9 cellular contexts compared by ENCODE assay signal in the genomic region with DNA sequence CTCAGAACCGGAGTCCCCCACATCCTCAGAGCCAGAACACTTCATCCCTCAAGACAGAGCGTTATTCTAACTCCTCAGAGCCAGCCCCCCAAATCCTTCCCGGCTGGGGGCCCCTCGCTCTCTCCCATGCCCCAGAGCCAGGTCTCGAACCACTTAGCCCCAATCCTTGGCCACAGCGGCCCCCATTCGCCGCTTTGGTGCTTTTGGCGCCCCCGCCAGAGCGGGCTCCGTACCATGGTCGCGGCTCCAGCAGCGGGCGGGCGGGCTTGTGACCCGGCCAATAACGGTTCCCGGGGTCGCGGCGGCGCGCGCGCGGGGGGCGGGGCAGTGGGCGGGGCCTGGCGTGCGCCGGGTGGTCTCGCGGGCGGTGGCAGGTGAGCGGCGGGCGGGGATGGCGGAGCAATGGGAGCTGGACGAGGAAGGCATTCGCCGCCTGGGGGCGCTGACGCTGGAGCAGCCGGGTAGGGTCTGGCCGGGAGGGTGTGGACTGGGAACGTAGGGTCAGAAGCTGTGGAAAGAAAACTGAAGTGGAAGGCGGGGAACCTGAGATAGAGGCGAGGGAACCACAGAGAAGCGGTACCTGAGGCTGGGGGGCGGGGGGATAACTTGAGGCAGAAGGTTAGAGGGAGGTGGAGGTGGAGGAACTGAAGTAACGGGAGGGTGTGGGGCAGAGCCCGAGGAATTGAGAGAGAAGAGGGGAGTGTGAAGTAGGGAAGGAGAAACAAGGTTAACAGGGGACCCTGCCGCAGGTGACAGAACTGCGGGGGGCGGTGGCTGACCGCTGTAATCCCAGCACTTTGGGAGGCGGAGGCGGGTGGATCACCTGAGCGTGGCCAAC. TPM values are rescaled to one million over a fixed set of nuclear protein-coding genes. Genes with fewer than 3 reads are reported as not detected.
DNase-seq lines count a peak whose midpoint lies in the region; ATAC-seq and TF ChIP-seq lines count a peak whose summit lies in the region.
"Had no signal": no experiment of that assay in that cellular context is flagged by ENCODE, and none has a peak within 500 bp of the region (broad histone marks: within the 10 kb centered on the region; RNA-seq: fewer than 3 reads in every experiment).

A gene (minus strand): TSS at position 270 of the 838 bp plus-strand sequence. CDS start 34 bp downstream, at position 236.
A gene with protein sequence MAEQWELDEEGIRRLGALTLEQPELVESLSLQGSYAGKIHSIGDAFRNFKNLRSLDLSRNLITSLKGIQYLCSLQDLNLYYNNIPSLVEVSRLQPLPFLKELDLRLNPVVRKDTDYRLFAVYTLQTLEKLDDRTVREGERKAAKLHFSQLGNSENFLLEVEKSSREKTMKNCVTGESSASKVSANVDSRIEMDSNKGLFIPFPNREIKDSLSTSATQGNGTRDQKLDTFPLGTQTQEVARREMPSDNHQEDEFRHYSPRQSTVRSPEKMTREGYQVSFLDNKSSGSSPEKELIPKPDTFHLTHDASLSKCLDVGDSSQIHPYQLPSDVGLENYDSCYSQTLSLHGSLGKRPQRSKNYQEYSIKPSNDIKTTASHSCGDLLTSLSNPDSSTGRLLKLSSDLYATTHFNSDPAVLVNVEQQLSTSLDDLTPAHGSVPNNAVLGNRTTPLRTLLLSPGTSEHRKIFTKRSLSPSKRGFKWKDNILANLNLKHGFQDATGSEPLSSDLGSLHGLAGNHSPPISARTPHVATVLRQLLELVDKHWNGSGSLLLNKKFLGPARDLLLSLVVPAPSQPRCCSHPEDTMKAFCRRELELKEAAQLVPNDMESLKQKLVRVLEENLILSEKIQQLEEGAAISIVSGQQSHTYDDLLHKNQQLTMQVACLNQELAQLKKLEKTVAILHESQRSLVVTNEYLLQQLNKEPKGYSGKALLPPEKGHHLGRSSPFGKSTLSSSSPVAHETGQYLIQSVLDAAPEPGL (plus strand): TSS at position 344 of the 838 bp plus-strand sequence. CDS start 48 bp downstream, at position 392.

- H3K4me3 ChIP-seq in WI38 (ENCODE audit: low read depth, low read length) = peak within 1 kb of the TSS; percentile 53

- DNase-seq in Caki2 (ENCODE audit: low read depth) (peak; percentile 83), KBM-7 (peak; percentile 92), left colon (peak; percentile 68 to 82), GOT3 (lab: John Stamatoyannopoulos, UW) (no peak)
- peak; percentile 7 for DNase-seq in central memory CD4-positive, alpha-beta T cell
- DNase-seq in stimulated activated CD4-positive, alpha-beta T cell treated with anti-CD3 and anti-CD28 coated beads, Interleukin-1b, Interleukin-23, amount 100 ng/mL, for 24 hours (ENCODE audit: low read depth in 4 of 4, low spot score in 1 of 4) = peak in 3 of 4 experiments; percentile 26 to 67 (median 36)

- ATAC-seq in left colon (peak; percentile 96), GM19351 (IDR thresholded peaks at IDR 0.05; ENCODE audit: unreplicated experiment) (no peak)

- in situ Hi-C loops in Caki2 (cut with HindIII; ENCODE audit: low pct_unique_long_range_greater_than_20kb, low sequenced_read_pairs) = no loop called here
- in situ Hi-C loops in KBM-7 (cut with MboI; ENCODE audit: low pct_unique_long_range_greater_than_20kb, low sequenced_read_pairs) = no loop called here

- TF ChIP-seq CTCF in WI38 (IDR thresholded peaks at IDR 0.05; ENCODE audit: low read depth, low read length) = no peak

- intact Hi-C loops in left colon (cut with DNase I, micrococcal nuclease) = no loop called here

RNA-seq across cellular contexts. Expression of the first gene that starts in this region (rescaled TPM):
- total RNA-seq in Caki2 (2014; rRNA removed; shearing (Covaris generic); ENCODE audit: low replicate concordance) = 0.49 and 5.7 TPM in 2 replicates
- total RNA-seq in left colon = under 1 TPM in 1 of 2 donors, not detected in 1; 0.06 TPM
- total RNA-seq: HT1080 had no signal

RNA-seq across cellular contexts. Expression of the second gene that starts in this region (rescaled TPM):
- total RNA-seq in Caki2 (2014; rRNA removed; shearing (Covaris generic); ENCODE audit: low replicate concordance) = 0.37 TPM in 1 of 2 replicates, not detected in the other
- total RNA-seq in left colon = under 1 TPM; 0.34 to 0.40 TPM
- total RNA-seq: HT1080 had no signal

Comparison
In these comparisons a context has a peak if more than half of its experiments do, and no peak if none do; other contexts are left out.
1. Peak in DNase-seq and ATAC-seq in left colon; RNA of the genes that start here not detected or under 1 TPM.